In the genomic region with DNA sequence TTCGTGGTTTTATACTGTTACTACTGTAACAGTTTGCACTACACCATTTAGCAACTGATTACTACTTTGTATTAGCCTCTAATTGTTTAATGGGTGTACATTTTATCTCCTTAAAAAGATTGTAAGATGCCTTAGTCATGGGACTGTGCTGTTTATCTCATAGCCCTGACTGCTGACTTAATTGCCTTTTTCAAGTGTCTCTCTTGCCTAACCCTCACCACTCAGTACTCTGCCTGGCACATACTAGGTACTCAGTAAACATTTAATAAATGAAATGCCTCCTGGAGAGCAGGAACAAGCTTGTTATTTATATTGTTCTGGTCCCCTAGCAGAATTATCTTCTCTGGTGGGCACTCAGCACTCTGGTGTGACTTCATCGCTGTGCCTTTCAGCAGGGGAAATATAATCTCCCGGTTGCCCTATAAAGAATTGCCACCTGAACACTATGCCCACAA, we compare ENCODE assay signal across 9 cellular contexts. TPM values are rescaled to one million over a fixed set of nuclear protein-coding genes. Genes with fewer than 3 reads are reported as not detected.
DNase-seq lines count a peak whose midpoint lies in the region; ATAC-seq, FAIRE-seq and TF ChIP-seq lines count a peak whose summit lies in the region.
"Had no signal": no experiment of that assay in that cellular context is flagged by ENCODE, and none has a peak within 500 bp of the region (broad histone marks: within the 10 kb centered on the region; RNA-seq: fewer than 3 reads in every experiment).

No MANE protein-coding gene starts in this region.

- peaks cover 47% of the 10 kb centered on the region for H3K4me1 ChIP-seq in CD4-positive, alpha-beta memory T cell (ENCODE audit: insufficient read depth, low read length)
- H3K4me1 ChIP-seq in mucosa of stomach (ENCODE audit: control insufficient read depth, insufficient read depth, low read length), result peaks cover 23% of the 10 kb centered on the region

- H3K27me3 ChIP-seq in CD4-positive, alpha-beta memory T cell (ENCODE audit: insufficient read depth, low read length), result no peaks in the 10 kb centered on the region
- no peaks in the 10 kb centered on the region for H3K27me3 ChIP-seq in mucosa of stomach (ENCODE audit: control insufficient read depth, insufficient read depth, low read length)

- H3K4me1 Mint-ChIP-seq in CD4-positive, alpha-beta memory T cell, result peaks cover 34 to 69% (median 44%) of the 10 kb centered on the region in 4 donors
- H3K4me1 Mint-ChIP-seq in activated naive CD8-positive, alpha-beta T cell treated with anti-CD3 and anti-CD28 coated beads, Interleukin-2, amount 50 U/mL, for 24 hours, result peaks cover 51% of the 10 kb centered on the region

- no peak for ATAC-seq in activated naive CD8-positive, alpha-beta T cell treated with anti-CD3 and anti-CD28 coated beads, Interleukin-2, amount 50 U/mL, for 24 hours
- no peak for ATAC-seq in GM21723 (IDR thresholded peaks at IDR 0.05; ENCODE audit: unreplicated experiment)

- H3K27ac Mint-ChIP-seq in CD4-positive, alpha-beta memory T cell, result peak overlapping the region; percentile 75 to 100 (median 99)
- peak overlapping the region; percentile 87 for H3K27ac Mint-ChIP-seq in activated naive CD8-positive, alpha-beta T cell treated with anti-CD3 and anti-CD28 coated beads, Interleukin-2, amount 50 U/mL, for 24 hours

- peaks cover 0 to 18% of the 10 kb centered on the region in 2 donors for H3K36me3 Mint-ChIP-seq in CD4-positive, alpha-beta memory T cell
- H3K36me3 Mint-ChIP-seq in activated naive CD8-positive, alpha-beta T cell treated with anti-CD3 and anti-CD28 coated beads, Interleukin-2, amount 50 U/mL, for 24 hours (ENCODE audit: low read depth), result no peaks in the 10 kb centered on the region

- H3K36me3 ChIP-seq in CD4-positive, alpha-beta memory T cell (ENCODE audit: insufficient read depth, low read length), result no peaks in the 10 kb centered on the region
- H3K36me3 ChIP-seq in mucosa of stomach (ENCODE audit: control insufficient read depth, insufficient read depth, low read length), result no peaks in the 10 kb centered on the region

- no peaks in the 10 kb centered on the region for H3K9me3 ChIP-seq in CD4-positive, alpha-beta memory T cell (ENCODE audit: control insufficient read depth in 1 of 2, low read length in 2 of 2)
- no peaks in the 10 kb centered on the region for H3K9me3 ChIP-seq in mucosa of stomach (ENCODE audit: control insufficient read depth, low read length)

- CTCF ChIA-PET in CD4-positive, alpha-beta memory T cell (lab: Charles Lee; ENCODE audit: partially characterized antibody), result interaction anchor here (1.5 to 1.7 kb wide), 2 partner anchors 8 to 145 kb away, joined by 5 to 6 read pairs; no protein-coding TSS in a partner anchor

- FAIRE-seq in D721Med (lab: Jason Lieb, UNC), result no peak

- H3K9ac ChIP-seq in mucosa of stomach (ENCODE audit: low read length), result peak overlapping the region; percentile 89

- intact Hi-C loops in CD4-positive, alpha-beta memory T cell (cut with micrococcal nuclease), result loop anchor here (5.0 kb wide), 1 partner anchor 1697 kb away; a partner anchor contains a TSS

- H3K9me3 Mint-ChIP-seq in CD4-positive, alpha-beta memory T cell, result no peaks in the 10 kb centered on the region
- H3K9me3 Mint-ChIP-seq in activated naive CD8-positive, alpha-beta T cell treated with anti-CD3 and anti-CD28 coated beads, Interleukin-2, amount 50 U/mL, for 24 hours, result no peaks in the 10 kb centered on the region

- peaks cover 0 to 1% of the 10 kb centered on the region in 2 donors for H3K27me3 Mint-ChIP-seq in CD4-positive, alpha-beta memory T cell
- no peaks in the 10 kb centered on the region for H3K27me3 Mint-ChIP-seq in activated naive CD8-positive, alpha-beta T cell treated with anti-CD3 and anti-CD28 coated beads, Interleukin-2, amount 50 U/mL, for 24 hours

- H3K4me3 Mint-ChIP-seq in CD4-positive, alpha-beta memory T cell, result peak overlapping the region; percentile 94 to 100 (median 98)
- peak overlapping the region; percentile 92 for H3K4me3 Mint-ChIP-seq in activated naive CD8-positive, alpha-beta T cell treated with anti-CD3 and anti-CD28 coated beads, Interleukin-2, amount 50 U/mL, for 24 hours

- TF ChIP-seq CTCF in LNCaP clone FGC (IDR thresholded peaks at IDR 0.05; ENCODE audit: control insufficient read depth, extremely low read depth, insufficient read depth) (no peak), D721Med (IDR thresholded peaks at IDR 0.05; ENCODE audit: insufficient read depth, missing control alignments) (no peak)

- H3K27ac ChIP-seq in CD4-positive, alpha-beta memory T cell (ENCODE audit: low read depth, low read length), result peak overlapping the region; percentile 89

- POLR2A ChIA-PET in CD4-positive, alpha-beta memory T cell (lab: Charles Lee; ENCODE audit: partially characterized antibody), result interaction anchor here (2.4 to 4.1 kb wide), 3 partner anchors 14 to 27 kb away, joined by 5 to 250 read pairs (median 47); no protein-coding TSS in a partner anchor

- H3K4me3 ChIP-seq in CD4-positive, alpha-beta memory T cell (ENCODE audit: low read length in 2 of 2), result no peak overlapping the region
- peak overlapping the region; percentile 81 for H3K4me3 ChIP-seq in LNCaP clone FGC (ENCODE audit: low read depth, low read length)
- H3K4me3 ChIP-seq in mucosa of stomach (ENCODE audit: low read length), result peak overlapping the region; percentile 7

- DNase-seq in CD4-positive, alpha-beta memory T cell, result no peak
- no peak for DNase-seq in LNCaP clone FGC (ENCODE audit: low read depth)
- DNase-seq in activated naive CD8-positive, alpha-beta T cell treated with anti-CD3 and anti-CD28 coated beads, Interleukin-2, amount 50 U/mL, for 24 hours, result no peak
- DNase-seq in retina, result no peak
- no peak for DNase-seq in D721Med (ENCODE audit: insufficient read length, low spot score)
- no peak for DNase-seq in GF-D8 (lab: John Stamatoyannopoulos, UW)
- DNase-seq: effector CD8-positive, alpha-beta T cell had no signal

RNA-seq across cellular contexts. Expression of a gene that starts 1.7 kb away (rescaled TPM):
- total RNA-seq in CD4-positive, alpha-beta memory T cell, result 10 to 100 TPM; 84.6 to 91.7 TPM
- 10 to 100 TPM; 23.8 to 40.7 TPM for polyA plus RNA-seq in CD4-positive, alpha-beta memory T cell

Comparison
In these comparisons a context has a peak if more than half of its experiments do, and no peak if none do; other contexts are left out.
1. H3K4me3 ChIP-seq: peak in LNCaP clone FGC (single experiment) and mucosa of stomach (single experiment); none in CD4-positive, alpha-beta memory T cell (0 of 2).